ENCODE assay signal across 8 cellular contexts in genomic region chr10:62814901-62815372, GRCh38. TPM values are rescaled to one million over a fixed set of nuclear protein-coding genes. Genes with fewer than 3 reads are reported as not detected.
DNase-seq lines count a peak whose midpoint lies in the region; ATAC-seq and TF ChIP-seq lines count a peak whose summit lies in the region.

No MANE protein-coding gene starts in this region.

- H3K4ac ChIP-seq in mesenchymal stem cell (ENCODE audit: low read depth in 1 of 2, low read length in 2 of 2) = no peak overlapping the region

- no peak overlapping the region for H2BK120ac ChIP-seq in mesenchymal stem cell (ENCODE audit: low read depth, low read length)

- H4K8ac ChIP-seq in mesenchymal stem cell (ENCODE audit: low read length) = no peak overlapping the region

- H3K4me2 ChIP-seq in mesenchymal stem cell (ENCODE audit: low read length, poor library complexity, severe bottlenecking) = peak overlapping the region; percentile 66

- TF ChIP-seq CTCF in cardiac muscle cell (IDR thresholded peaks at IDR 0.05; ENCODE audit: low read depth, low read length) (no peak), astrocyte of the spinal cord (IDR thresholded peaks at IDR 0.05; ENCODE audit: low read depth, low read length) (no peak), type B pancreatic cell (conservative IDR thresholded peaks at IDR 0.05) (no peak)

- H3K79me1 ChIP-seq in mesenchymal stem cell (replicated peaks; ENCODE audit: low read length, poor library complexity, severe bottlenecking) = no peaks in the 10 kb centered on the region

- H3K18ac ChIP-seq in mesenchymal stem cell (ENCODE audit: low read depth in 1 of 2, low read length in 2 of 2) = no peak overlapping the region

- no peaks in the 10 kb centered on the region for H3K9me3 Mint-ChIP-seq in type B pancreatic cell

- H2BK12ac ChIP-seq in mesenchymal stem cell (ENCODE audit: low read length in 2 of 2) = no peak overlapping the region

- H3K27me3 Mint-ChIP-seq in type B pancreatic cell = peaks cover 82% of the 10 kb centered on the region

- H3K9me3 ChIP-seq in cardiac muscle cell (ENCODE audit: low read depth) (no peaks in the 10 kb centered on the region), mesenchymal stem cell (ENCODE audit: control insufficient read depth, low read length) (no peaks in the 10 kb centered on the region)

- no peak overlapping the region for H2BK15ac ChIP-seq in mesenchymal stem cell (ENCODE audit: low read depth, poor library complexity, severe bottlenecking)

- H3K4me1 Mint-ChIP-seq in type B pancreatic cell (ENCODE audit: unreplicated experiment) = peaks cover 16% of the 10 kb centered on the region

- peak overlapping the region; percentile 98 for H3K4me3 Mint-ChIP-seq in type B pancreatic cell

- no peak for ATAC-seq in Right ventricle myocardium inferior

- intact Hi-C loops in Right ventricle myocardium inferior (cut with DNase I) = loop anchor here (5.0 to 10.0 kb wide), 3 partner anchors 53 to 910 kb away; no protein-coding TSS in a partner anchor

- H3K14ac ChIP-seq in mesenchymal stem cell (ENCODE audit: low read length in 2 of 2) = no peak overlapping the region

- H3K27me3 ChIP-seq in cardiac muscle cell = peaks cover 79% of the 10 kb centered on the region
- peaks cover 9 to 45% of the 10 kb centered on the region in 2 experiments for H3K27me3 ChIP-seq in mesenchymal stem cell (ENCODE audit: control insufficient read depth in 1 of 2, insufficient read depth in 1 of 2, low read length in 2 of 2)

- H3K23ac ChIP-seq in mesenchymal stem cell (ENCODE audit: low read length in 2 of 2) = peak overlapping the region in 1 of 2 experiments; percentile 11

- peak overlapping the region; percentile 75 for H3K27ac Mint-ChIP-seq in type B pancreatic cell

- peak overlapping the region; percentile 96 for H3K9ac ChIP-seq in mesenchymal stem cell (ENCODE audit: low read length)

- H2AK5ac ChIP-seq in mesenchymal stem cell (ENCODE audit: low read length, severe bottlenecking) = no peak overlapping the region

- H3K36me3 Mint-ChIP-seq in type B pancreatic cell = peaks cover 9% of the 10 kb centered on the region

- no peaks in the 10 kb centered on the region for H3K36me3 ChIP-seq in cardiac muscle cell
- H3K36me3 ChIP-seq in mesenchymal stem cell (ENCODE audit: control insufficient read depth in 1 of 2, insufficient read depth in 2 of 2, low read depth in 1 of 2, low read length in 2 of 2) = peaks cover 0 to 32% of the 10 kb centered on the region in 2 experiments

- H3K27ac ChIP-seq in cardiac muscle cell (no peak overlapping the region), mesenchymal stem cell (ENCODE audit: low read length, poor library complexity, severe bottlenecking) (no peak overlapping the region)

- H3K4me1 ChIP-seq in cardiac muscle cell (ENCODE audit: low read depth) (peaks cover 5% of the 10 kb centered on the region), mesenchymal stem cell (ENCODE audit: control insufficient read depth, insufficient read depth, low read depth, low read length) (peaks cover 31% of the 10 kb centered on the region)

- WGBS in mesenchymal stem cell = under 1% methylated on average over 28 of the region's 50 CpGs

- in situ Hi-C loops in astrocyte of the spinal cord (cut with HindIII; ENCODE audit: low sequenced_read_pairs) = no loop called here

- H2BK5ac ChIP-seq in mesenchymal stem cell (ENCODE audit: low read depth, low read length, poor library complexity, severe bottlenecking) = no peak overlapping the region

- DNase-seq in cardiac muscle cell (ENCODE audit: low read depth in 1 of 2, low spot score in 1 of 2) (peak in 1 of 2 donors; percentile 41), Right ventricle myocardium inferior (ENCODE audit: missing footprints) (no peak), astrocyte of the spinal cord (ENCODE audit: low read depth, low spot score) (no peak), mesenchymal stem cell (peak; percentile 12), type B pancreatic cell (ENCODE audit: extremely low spot score, unreplicated experiment) (no peak), NCI-H1436 (lab: John Stamatoyannopoulos, UW) (no peak), NCI-H2081 (lab: John Stamatoyannopoulos, UW) (no peak), glomerular visceral epithelial cell (ENCODE audit: extremely low spot score) (no peak)

- H3K4me3 ChIP-seq in cardiac muscle cell (peak overlapping the region; percentile 58), astrocyte of the spinal cord (ENCODE audit: low read depth, low read length) (peak overlapping the region; percentile 53), mesenchymal stem cell (ENCODE audit: insufficient read depth in 1 of 2, low read depth in 1 of 2, low read length in 2 of 2) (peak overlapping the region; percentile 44 to 93)

- H2AFZ ChIP-seq in mesenchymal stem cell (ENCODE audit: low read depth, low read length) = peak overlapping the region; percentile 29

- H4K91ac ChIP-seq in mesenchymal stem cell (ENCODE audit: low read length) = no peak overlapping the region

RNA-seq across cellular contexts. Expression of gene EGR2, which starts 1.2 kb away (rescaled TPM):
- total RNA-seq in cardiac muscle cell = 0.18 and 0.33 TPM in 2 replicates
- 0.29 and 0.94 TPM in 2 replicates for polyA plus RNA-seq in cardiac muscle cell
- total RNA-seq in Right ventricle myocardium inferior = 1.0 TPM
- 0.47 TPM for polyA plus RNA-seq in mesenchymal stem cell (2013, experiment 1 of 2)
- polyA plus RNA-seq in mesenchymal stem cell (2013, experiment 2 of 2) = 0.33 TPM
- 17.6 and 26.7 TPM in 2 replicates for total RNA-seq in type B pancreatic cell (ENCODE audit: low replicate concordance)

RNA-seq across cellular contexts. Expression of gene ADO, which starts 10.4 kb away (rescaled TPM):
- 29.4 and 33.3 TPM in 2 replicates for total RNA-seq in cardiac muscle cell
- 6.8 and 9.4 TPM in 2 replicates for polyA plus RNA-seq in cardiac muscle cell
- total RNA-seq in Right ventricle myocardium inferior = 16.3 TPM
- polyA plus RNA-seq in mesenchymal stem cell (2013, experiment 1 of 2) = 15.1 TPM
- 15.6 TPM for polyA plus RNA-seq in mesenchymal stem cell (2013, experiment 2 of 2)
- 15.7 and 27.5 TPM in 2 replicates for total RNA-seq in type B pancreatic cell (ENCODE audit: low replicate concordance)
